28 cellular contexts compared by ENCODE assay signal in the genomic region with DNA sequence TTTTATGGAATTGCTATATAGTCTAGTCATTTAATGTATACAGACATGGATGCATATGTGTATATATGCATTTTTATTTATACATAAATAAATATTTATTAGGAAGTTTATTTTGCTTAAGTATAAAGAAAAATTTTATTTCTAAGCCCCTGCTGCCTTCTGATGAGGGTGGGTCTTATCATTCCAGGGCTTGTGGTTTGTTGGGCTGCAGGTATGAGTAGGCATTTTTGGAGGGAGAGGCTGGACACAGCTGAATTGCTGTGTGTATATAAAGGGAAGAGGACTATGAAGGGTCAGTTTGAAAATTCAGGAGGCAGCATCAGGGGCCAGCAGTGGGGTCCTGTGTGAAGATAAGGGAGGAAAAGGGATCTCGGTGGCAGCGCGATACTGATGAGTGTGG.
DNase-seq lines count a peak whose midpoint lies in the region; ATAC-seq, FAIRE-seq and TF ChIP-seq lines count a peak whose summit lies in the region.
"Had no signal": no experiment of that assay in that cellular context is flagged by ENCODE, and none has a peak within 500 bp of the region (broad histone marks: within the 10 kb centered on the region; RNA-seq: fewer than 3 reads in every experiment).

No MANE protein-coding gene starts in this region.

- H3K27me3 ChIP-seq in K562 (ENCODE audit: control insufficient read depth in 2 of 2, insufficient read depth in 2 of 2, low read length in 2 of 2), result no peaks in the 10 kb centered on the region
- no peaks in the 10 kb centered on the region for H3K27me3 ChIP-seq in mesenchymal stem cell (ENCODE audit: control insufficient read depth in 1 of 2, insufficient read depth in 1 of 2, low read length in 2 of 2)
- H3K27me3 ChIP-seq: BE2C, BLaER1 had no signal

- in situ Hi-C loops in K562 (cut with MboI), result no loop called here

- no peak overlapping the region for H2AFZ ChIP-seq in K562 (ENCODE audit: low read depth, low read length)
- no peak overlapping the region for H2AFZ ChIP-seq in mesenchymal stem cell (ENCODE audit: low read depth, low read length)

- no peaks in the 10 kb centered on the region for H3K4me1 Mint-ChIP-seq in T-helper 17 cell
- H3K4me1 Mint-ChIP-seq: CD14-positive monocyte; CD4-positive, alpha-beta memory T cell; CD4-positive, CD25-positive, alpha-beta regulatory T cell; CD8-positive, alpha-beta memory T cell had no signal

- no peak overlapping the region for H2BK12ac ChIP-seq in mesenchymal stem cell (ENCODE audit: low read length in 2 of 2)

- H3K18ac ChIP-seq in mesenchymal stem cell (ENCODE audit: low read depth in 1 of 2, low read length in 2 of 2), result no peak overlapping the region

- H3K36me3 Mint-ChIP-seq in T-helper 17 cell (ENCODE audit: low read depth), result no peaks in the 10 kb centered on the region
- H3K36me3 Mint-ChIP-seq: CD14-positive monocyte; CD4-positive, alpha-beta memory T cell; CD4-positive, CD25-positive, alpha-beta regulatory T cell; CD8-positive, alpha-beta memory T cell had no signal

- H4K91ac ChIP-seq in mesenchymal stem cell (ENCODE audit: low read length), result no peak overlapping the region

- no peak overlapping the region; the same call in 1 of the 2 replicates for H3K4me2 ChIP-seq in K562 (ENCODE audit: insufficient read depth, low read length)
- H3K4me2 ChIP-seq in mesenchymal stem cell (ENCODE audit: low read length, poor library complexity, severe bottlenecking), result no peak overlapping the region
- H3K4me2 ChIP-seq: BLaER1 had no signal

- H3K4me3 ChIP-seq in K562 (no peak overlapping the region), mesenchymal stem cell (ENCODE audit: insufficient read depth in 1 of 2, low read depth in 1 of 2, low read length in 2 of 2) (no peak overlapping the region)
- H3K4me3 ChIP-seq: BLaER1, GM12878 had no signal

- POLR2A ChIA-PET in K562 (lab: Yijun Ruan, JAX), result interaction anchor here (0.8 kb wide), 1 partner anchor 54 kb away, joined by 3 read pairs; no protein-coding TSS in a partner anchor

- H3K27ac ChIP-seq in K562 (ENCODE audit: extremely low read depth, low read depth, low read length) (no peak overlapping the region), mesenchymal stem cell (ENCODE audit: low read length, poor library complexity, severe bottlenecking) (no peak overlapping the region)
- H3K27ac ChIP-seq: BLaER1 had no signal

- CTCF ChIA-PET in K562 (lab: Yijun Ruan, JAX; ENCODE audit: low intra/inter-chr PET ratio), result no interaction called here

- no peaks in the 10 kb centered on the region for H3K79me1 ChIP-seq in mesenchymal stem cell (replicated peaks; ENCODE audit: low read length, poor library complexity, severe bottlenecking)

- peaks cover 0 to 4% of the 10 kb centered on the region in 2 experiments; a peak in 1 of 5 replicates for H3K4me1 ChIP-seq in K562 (replicated peaks in 1 of 2; ENCODE audit: control insufficient read depth in 2 of 2, insufficient read depth in 2 of 2, low read length in 2 of 2)
- no peaks in the 10 kb centered on the region for H3K4me1 ChIP-seq in mesenchymal stem cell (ENCODE audit: control insufficient read depth, insufficient read depth, low read depth, low read length)
- H3K4me1 ChIP-seq: BE2C, BLaER1 had no signal

- no peak overlapping the region for H3K4ac ChIP-seq in mesenchymal stem cell (ENCODE audit: low read depth in 1 of 2, low read length in 2 of 2)

- H3K9me1 ChIP-seq in K562 (ENCODE audit: control insufficient read depth, insufficient read depth, low read length), result no peaks in the 10 kb centered on the region

- DNase-seq in OCI-M1 (lab: John Stamatoyannopoulos, UW) (peak; percentile 41), K562 (ENCODE audit: extremely low read depth in 1 of 4, low spot score in 3 of 4) (peak in 2 of 4 experiments; percentile 17 to 22), mesenchymal stem cell (no peak), T-helper 17 cell (no peak)
- DNase-seq: 8988T; ACHN; BE2C; C1 segment of cervical spinal cord; CD4-positive, alpha-beta memory T cell; CD4-positive, CD25-positive, alpha-beta regulatory T cell; CD8-positive, alpha-beta memory T cell; COR-L47; DMS 273 treated with DMSO at 0.1 percent for 48 hours; DMS153; DMS53; DMS79; DND-41; EL; GDM1 had no signal

- no peak overlapping the region for H2BK5ac ChIP-seq in mesenchymal stem cell (ENCODE audit: low read depth, low read length, poor library complexity, severe bottlenecking)

- FAIRE-seq in K562 (lab: Jason Lieb, UNC), result no peak
- FAIRE-seq: A204.1, GM12878, GM12892, GM18507, GM19239 had no signal

- H3K14ac ChIP-seq in mesenchymal stem cell (ENCODE audit: low read length in 2 of 2), result no peak overlapping the region

- no peak overlapping the region for H3K27ac Mint-ChIP-seq in T-helper 17 cell
- H3K27ac Mint-ChIP-seq: CD4-positive, alpha-beta memory T cell; CD4-positive, CD25-positive, alpha-beta regulatory T cell; CD8-positive, alpha-beta memory T cell had no signal

- no peak overlapping the region for H3K4me3 Mint-ChIP-seq in T-helper 17 cell
- H3K4me3 Mint-ChIP-seq: CD14-positive monocyte; CD4-positive, alpha-beta memory T cell; CD4-positive, CD25-positive, alpha-beta regulatory T cell; CD8-positive, alpha-beta memory T cell had no signal

- no peaks in the 10 kb centered on the region for H3K36me3 ChIP-seq in K562 (ENCODE audit: control insufficient read depth, insufficient read depth, low read length)
- H3K36me3 ChIP-seq in mesenchymal stem cell (ENCODE audit: control insufficient read depth in 1 of 2, insufficient read depth in 2 of 2, low read depth in 1 of 2, low read length in 2 of 2), result no peaks in the 10 kb centered on the region
- H3K36me3 ChIP-seq: BE2C, BLaER1 had no signal

- intact Hi-C loops in K562 (cut with micrococcal nuclease), result no loop called here

- TF ChIP-seq EP300 in K562 (IDR thresholded peaks at IDR 0.05; ENCODE audit: low read length), result no peak

- no peaks in the 10 kb centered on the region for H4K20me1 ChIP-seq in K562 (replicated peaks; ENCODE audit: control insufficient read depth, insufficient read depth, low read length)
- H4K20me1 ChIP-seq: BLaER1 had no signal

- peak overlapping the region; percentile 67 for H2BK15ac ChIP-seq in mesenchymal stem cell (ENCODE audit: low read depth, poor library complexity, severe bottlenecking)

- no peaks in the 10 kb centered on the region for H3K9me3 ChIP-seq in K562 (replicated peaks; ENCODE audit: control insufficient read depth, insufficient read depth, low read depth, low read length)
- H3K9me3 ChIP-seq in mesenchymal stem cell (ENCODE audit: control insufficient read depth, low read length), result no peaks in the 10 kb centered on the region
- H3K9me3 ChIP-seq in T-helper 17 cell (ENCODE audit: control insufficient read depth, low read length, poor library complexity, severe bottlenecking), result no peaks in the 10 kb centered on the region
- H3K9me3 ChIP-seq: BE2C, BLaER1 had no signal

- peak; percentile 69 for ATAC-seq in K562
- no peak for ATAC-seq in T-helper 17 cell
- ATAC-seq in GM18909 (IDR thresholded peaks at IDR 0.05; ENCODE audit: poor library complexity, unreplicated experiment), result no peak
- ATAC-seq in HG02610 (IDR thresholded peaks at IDR 0.05; ENCODE audit: unreplicated experiment), result no peak
- ATAC-seq: GM12878 had no signal

- H2AK5ac ChIP-seq in mesenchymal stem cell (ENCODE audit: low read length, severe bottlenecking), result no peak overlapping the region

- peaks cover 5% of the 10 kb centered on the region for H3K27me3 Mint-ChIP-seq in T-helper 17 cell
- H3K27me3 Mint-ChIP-seq: CD4-positive, alpha-beta memory T cell; CD4-positive, CD25-positive, alpha-beta regulatory T cell; CD8-positive, alpha-beta memory T cell had no signal

- WGBS in K562 (ENCODE audit: insufficient coverage, low coverage, missing lambda C conversion rate), result 0% methylated on average over 3 of the region's 3 CpGs
- WGBS in mesenchymal stem cell, result no CpG with 5 or more reads among the region's 3 CpGs

- no peak overlapping the region for H3K9ac ChIP-seq in K562 (ENCODE audit: insufficient read depth in 1 of 2, low read depth in 2 of 2, low read length in 2 of 2)
- H3K9ac ChIP-seq in mesenchymal stem cell (ENCODE audit: low read length), result no peak overlapping the region
- H3K9ac ChIP-seq: BLaER1 had no signal

- no peak overlapping the region for H4K8ac ChIP-seq in mesenchymal stem cell (ENCODE audit: low read length)

- TF ChIP-seq CTCF in K562 (IDR thresholded peaks at IDR 0.05 in 2 of 3, conservative IDR thresholded peaks at IDR 0.05 in 1 of 3; ENCODE audit: insufficient read depth in 2 of 3, low read depth in 1 of 3, low read length in 3 of 3), result no peak

- no TSS peak for BruUV-seq in K562 (replicated peaks; lab: Mats Ljungman, UMichigan)

- no peak for TF ChIP-seq RAD21 in K562 (CRISPR knock-in tag; conservative IDR thresholded peaks at IDR 0.05 in 1 of 2, IDR thresholded peaks at IDR 0.05 in 1 of 2)

- TF ChIP-seq POLR2A in K562 (conservative IDR thresholded peaks at IDR 0.05), result no peak

- no peak overlapping the region for H2BK120ac ChIP-seq in mesenchymal stem cell (ENCODE audit: low read depth, low read length)

- H3K79me2 ChIP-seq in K562 (ENCODE audit: control insufficient read depth, insufficient read depth, low read length), result no peaks in the 10 kb centered on the region

- H3K23ac ChIP-seq in mesenchymal stem cell (ENCODE audit: low read length in 2 of 2), result no peak overlapping the region

TF ChIP-seq in K562, 482 proteins besides CTCF, POLR2A, EP300 and RAD21 (continues in another document):
- peak; percentile 29; the same call in 1 of the 2 replicates for TF ChIP-seq ZNF316 (IDR thresholded peaks at IDR 0.05)
- peak; percentile 71 for TF ChIP-seq NFE2 (IDR thresholded peaks at IDR 0.05; ENCODE audit: low read depth)
- TF ChIP-seq C11orf30 (IDR thresholded peaks at IDR 0.05; ENCODE audit: low read depth), result peak; percentile 57; the same call in 1 of the 2 replicates
